29 cellular contexts compared by ENCODE assay signal in the genomic region with DNA sequence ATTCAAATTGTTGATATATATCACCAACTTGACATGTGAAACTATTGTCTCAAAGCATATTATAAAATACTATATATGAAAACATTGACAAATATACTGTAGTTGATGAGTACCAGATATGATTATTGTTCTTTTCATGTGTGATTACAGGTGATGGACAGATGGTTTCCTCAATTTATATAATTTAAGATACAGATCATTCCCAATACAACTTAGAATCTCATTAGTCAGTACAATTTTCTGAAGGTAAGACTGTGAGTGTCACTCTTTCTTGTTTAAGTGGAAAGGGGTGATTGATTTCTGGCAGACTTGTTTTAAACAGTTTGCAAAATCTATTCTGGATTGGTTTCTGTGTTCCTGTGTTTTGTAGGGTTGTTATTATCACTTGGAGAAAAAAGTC.
"Had no signal": no experiment of that assay in that cellular context is flagged by ENCODE, and none has a peak within 500 bp of the region (broad histone marks: within the 10 kb centered on the region; RNA-seq: fewer than 3 reads in every experiment).

No MANE protein-coding gene starts in this region.

- H3K4me1 ChIP-seq: parathyroid adenoma, psoas muscle, right lobe of liver, sigmoid colon, stomach, thyroid gland, tibial nerve, upper lobe of left lung, vagina had no signal

- H3K9me3 ChIP-seq: neutrophil, ovary, psoas muscle, right lobe of liver, sigmoid colon, stomach, thoracic aorta, thyroid gland, tibial nerve, upper lobe of left lung, vagina had no signal

- H3K27ac Mint-ChIP-seq: naive thymus-derived CD4-positive, alpha-beta T cell; natural killer cell; nephron; progenitor cell of endocrine pancreas; stimulated activated effector memory CD8-positive, alpha-beta T cell treated with anti-CD3 and anti-CD28 coated beads, Interleukin-12 subunit alpha, Interleukin-12 subunit beta, amount 100 ng/mL, for 72 hours; stimulated activated naive B cell treated with anti-CD40 and anti-IgM and Interleukin-4, amounts not matched to agents 10 μg/mL and 1 μg/mL and 100 μg/mL, for 72 hours; stimulated activated naive CD8-positive, alpha-beta T cell treated with anti-CD3 and anti-CD28 coated beads, Interleukin-15, Interleukin-2, amounts not matched to agents 100 ng/mL and 50 ng/mL, for 24 hours had no signal

- H3K9me3 Mint-ChIP-seq: naive thymus-derived CD4-positive, alpha-beta T cell; natural killer cell; nephron; stimulated activated naive B cell treated with anti-CD40 and anti-IgM and Interleukin-4, amounts not matched to agents 10 μg/mL and 1 μg/mL and 100 μg/mL, for 72 hours had no signal

- H3K36me3 Mint-ChIP-seq: naive thymus-derived CD4-positive, alpha-beta T cell; natural killer cell; stimulated activated effector memory CD8-positive, alpha-beta T cell treated with anti-CD3 and anti-CD28 coated beads, Interleukin-12 subunit alpha, Interleukin-12 subunit beta, amount 100 ng/mL, for 72 hours; stimulated activated naive B cell treated with anti-CD40 and anti-IgM and Interleukin-4, amounts not matched to agents 10 μg/mL and 1 μg/mL and 100 μg/mL, for 72 hours had no signal

- H3K4me3 ChIP-seq: ovary, psoas muscle, right lobe of liver, sigmoid colon, stomach, thoracic aorta, thyroid gland, tibial nerve, upper lobe of left lung, vagina had no signal

- H3K27ac ChIP-seq: neutrophil, ovary, parathyroid adenoma, psoas muscle, right lobe of liver, sigmoid colon, stomach, thoracic aorta, thyroid gland, tibial nerve, upper lobe of left lung, vagina had no signal

- H3K27me3 Mint-ChIP-seq: stimulated activated naive B cell treated with anti-CD40 and anti-IgM and Interleukin-4, amounts not matched to agents 10 μg/mL and 1 μg/mL and 100 μg/mL, for 72 hours had no signal

- H3K79me2 ChIP-seq: parathyroid adenoma had no signal

- H3K4me3 Mint-ChIP-seq: naive thymus-derived CD4-positive, alpha-beta T cell; natural killer cell; nephron; stimulated activated effector memory CD8-positive, alpha-beta T cell treated with anti-CD3 and anti-CD28 coated beads, Interleukin-12 subunit alpha, Interleukin-12 subunit beta, amount 100 ng/mL, for 72 hours; stimulated activated naive B cell treated with anti-CD40 and anti-IgM and Interleukin-4, amounts not matched to agents 10 μg/mL and 1 μg/mL and 100 μg/mL, for 72 hours; stimulated activated naive CD8-positive, alpha-beta T cell treated with anti-CD3 and anti-CD28 coated beads, Interleukin-15, Interleukin-2, amounts not matched to agents 100 ng/mL and 50 ng/mL, for 24 hours had no signal

- DNase-seq: naive thymus-derived CD4-positive, alpha-beta T cell; natural killer cell; nucleus accumbens; ovary; posterior cingulate gyrus; psoas muscle; right cardiac atrium; right lobe of liver; sigmoid colon; small intestine; stimulated activated CD4-positive, alpha-beta T cell treated with anti-CD3 and anti-CD28 coated beads, Interleukin-15, amount 100 ng/mL, for 24 hours; stimulated activated CD4-positive, alpha-beta T cell treated with anti-CD3 and anti-CD28 coated beads, Interleukin-2, amount 100 ng/mL, for 24 hours; stimulated activated CD4-positive, alpha-beta T cell treated with anti-CD3 and anti-CD28 coated beads, Interleukin-2, amount 100 ng/mL, for 48 hours; stimulated activated CD4-positive, alpha-beta T cell treated with anti-CD3 and anti-CD28 coated beads, Interleukin-4, amount 100 ng/mL, for 24 hours; stimulated activated naive B cell treated with anti-CD40 and anti-IgM and Interleukin-4, amounts not matched to agents 10 μg/mL and 1 μg/mL and 100 μg/mL, for 72 hours; stimulated activated naive CD4-positive, alpha-beta T cell treated with Interleukin-2 at 50 U/mL for 16 hours; stomach; thyroid gland; trophoblast cell; upper lobe of left lung had no signal

- ATAC-seq: naive thymus-derived CD4-positive, alpha-beta T cell; natural killer cell; psoas muscle; right cardiac atrium; right lobe of liver; stimulated activated effector memory CD8-positive, alpha-beta T cell treated with anti-CD3 and anti-CD28 coated beads, Interleukin-12 subunit alpha, Interleukin-12 subunit beta, amount 100 ng/mL, for 72 hours; stimulated activated naive B cell treated with anti-CD40 and anti-IgM and Interleukin-4, amounts not matched to agents 10 μg/mL and 1 μg/mL and 100 μg/mL, for 72 hours had no signal

- H3K4me1 Mint-ChIP-seq: naive thymus-derived CD4-positive, alpha-beta T cell; natural killer cell; nephron; stimulated activated effector memory CD8-positive, alpha-beta T cell treated with anti-CD3 and anti-CD28 coated beads, Interleukin-12 subunit alpha, Interleukin-12 subunit beta, amount 100 ng/mL, for 72 hours; stimulated activated naive B cell treated with anti-CD40 and anti-IgM and Interleukin-4, amounts not matched to agents 10 μg/mL and 1 μg/mL and 100 μg/mL, for 72 hours had no signal

- H3K27me3 ChIP-seq: neutrophil, ovary, right lobe of liver, sigmoid colon, stomach, thyroid gland, tibial nerve, upper lobe of left lung, vagina had no signal

- H2AFZ ChIP-seq: parathyroid adenoma had no signal

- H3K36me3 ChIP-seq: neutrophil, ovary, right lobe of liver, sigmoid colon, stomach, thoracic aorta, thyroid gland, tibial nerve, upper lobe of left lung, vagina had no signal
